ENCODE assay signal across 1 cellular context in the genomic region with DNA sequence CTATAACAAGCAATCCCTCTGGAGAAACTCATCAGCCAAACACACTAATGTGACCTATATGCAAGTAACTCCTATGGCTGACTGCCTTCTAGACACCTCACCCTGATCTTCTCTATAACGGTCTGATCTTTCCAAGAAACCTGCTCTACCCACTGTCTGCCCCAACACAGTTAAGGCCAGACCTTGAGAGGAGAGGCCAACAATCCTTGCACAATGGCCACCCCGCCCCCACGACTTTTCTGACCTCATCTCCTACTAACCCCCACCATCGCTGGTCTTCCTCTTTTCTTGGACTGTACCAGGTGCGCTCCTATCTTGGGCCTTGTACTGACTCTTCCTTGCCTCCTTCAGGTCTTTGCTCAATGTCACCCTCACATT.
TF ChIP-seq lines count a peak whose summit lies in the region.

No MANE protein-coding gene starts in this region.

TF ChIP-seq in K562, 482 proteins besides CTCF, POLR2A, EP300 and RAD21 (continued from another document and continues in another):
- TF ChIP-seq, protein P1, sequence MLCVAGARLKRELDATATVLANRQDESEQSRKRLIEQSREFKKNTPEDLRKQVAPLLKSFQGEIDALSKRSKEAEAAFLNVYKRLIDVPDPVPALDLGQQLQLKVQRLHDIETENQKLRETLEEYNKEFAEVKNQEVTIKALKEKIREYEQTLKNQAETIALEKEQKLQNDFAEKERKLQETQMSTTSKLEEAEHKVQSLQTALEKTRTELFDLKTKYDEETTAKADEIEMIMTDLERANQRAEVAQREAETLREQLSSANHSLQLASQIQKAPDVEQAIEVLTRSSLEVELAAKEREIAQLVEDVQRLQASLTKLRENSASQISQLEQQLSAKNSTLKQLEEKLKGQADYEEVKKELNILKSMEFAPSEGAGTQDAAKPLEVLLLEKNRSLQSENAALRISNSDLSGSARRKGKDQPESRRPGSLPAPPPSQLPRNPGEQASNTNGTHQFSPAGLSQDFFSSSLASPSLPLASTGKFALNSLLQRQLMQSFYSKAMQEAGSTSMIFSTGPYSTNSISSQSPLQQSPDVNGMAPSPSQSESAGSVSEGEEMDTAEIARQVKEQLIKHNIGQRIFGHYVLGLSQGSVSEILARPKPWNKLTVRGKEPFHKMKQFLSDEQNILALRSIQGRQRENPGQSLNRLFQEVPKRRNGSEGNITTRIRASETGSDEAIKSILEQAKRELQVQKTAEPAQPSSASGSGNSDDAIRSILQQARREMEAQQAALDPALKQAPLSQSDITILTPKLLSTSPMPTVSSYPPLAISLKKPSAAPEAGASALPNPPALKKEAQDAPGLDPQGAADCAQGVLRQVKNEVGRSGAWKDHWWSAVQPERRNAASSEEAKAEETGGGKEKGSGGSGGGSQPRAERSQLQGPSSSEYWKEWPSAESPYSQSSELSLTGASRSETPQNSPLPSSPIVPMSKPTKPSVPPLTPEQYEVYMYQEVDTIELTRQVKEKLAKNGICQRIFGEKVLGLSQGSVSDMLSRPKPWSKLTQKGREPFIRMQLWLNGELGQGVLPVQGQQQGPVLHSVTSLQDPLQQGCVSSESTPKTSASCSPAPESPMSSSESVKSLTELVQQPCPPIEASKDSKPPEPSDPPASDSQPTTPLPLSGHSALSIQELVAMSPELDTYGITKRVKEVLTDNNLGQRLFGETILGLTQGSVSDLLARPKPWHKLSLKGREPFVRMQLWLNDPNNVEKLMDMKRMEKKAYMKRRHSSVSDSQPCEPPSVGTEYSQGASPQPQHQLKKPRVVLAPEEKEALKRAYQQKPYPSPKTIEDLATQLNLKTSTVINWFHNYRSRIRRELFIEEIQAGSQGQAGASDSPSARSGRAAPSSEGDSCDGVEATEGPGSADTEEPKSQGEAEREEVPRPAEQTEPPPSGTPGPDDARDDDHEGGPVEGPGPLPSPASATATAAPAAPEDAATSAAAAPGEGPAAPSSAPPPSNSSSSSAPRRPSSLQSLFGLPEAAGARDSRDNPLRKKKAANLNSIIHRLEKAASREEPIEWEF (CRISPR knock-in tag; IDR thresholded peaks at IDR 0.05), result no peak
- TF ChIP-seq ETV6 (IDR thresholded peaks at IDR 0.05; ENCODE audit: borderline replicate concordance in 1 of 2, low read depth in 2 of 2, low read length in 1 of 2) (no peak), ETV6 (CRISPR knock-in tag; IDR thresholded peaks at IDR 0.05; ENCODE audit: borderline replicate concordance) (no peak), ZFP1 (CRISPR knock-in tag; IDR thresholded peaks at IDR 0.05) (no peak), ZNF143 (CRISPR knock-in tag; IDR thresholded peaks at IDR 0.05) (no peak), SIN3B (IDR thresholded peaks at IDR 0.05; ENCODE audit: low read depth) (no peak), MXI1 (IDR thresholded peaks at IDR 0.05; ENCODE audit: low read depth, low read length) (no peak; the same call in 1 of the 2 replicates), MCM5 (IDR thresholded peaks at IDR 0.05; ENCODE audit: low read depth) (no peak), ZNF274 (IDR thresholded peaks at IDR 0.05; ENCODE audit: borderline replicate concordance, low read depth, low read length) (no peak), MTA2 (IDR thresholded peaks at IDR 0.05; ENCODE audit: low read depth) (peak; percentile 82), ZNF324 (CRISPR knock-in tag; IDR thresholded peaks at IDR 0.05) (no peak), SLC30A9 (CRISPR knock-in tag; IDR thresholded peaks at IDR 0.05) (no peak), ZNF239 (CRISPR knock-in tag; IDR thresholded peaks at IDR 0.05) (no peak), SRSF3 (IDR thresholded peaks at IDR 0.05; ENCODE audit: insufficient read depth, low read length) (no peak), IRF2 (CRISPR knock-in tag; IDR thresholded peaks at IDR 0.05) (no peak), PTBP1 (IDR thresholded peaks at IDR 0.05; ENCODE audit: low read depth, low read length) (no peak; the same call in 1 of the 2 replicates), ETV5 (CRISPR knock-in tag; IDR thresholded peaks at IDR 0.05; ENCODE audit: low read depth) (no peak), ZNF224 (CRISPR knock-in tag; IDR thresholded peaks at IDR 0.05) (no peak), ERF (CRISPR knock-in tag; IDR thresholded peaks at IDR 0.05) (no peak), BRCA1 (IDR thresholded peaks at IDR 0.05) (no peak), BRCA1 (CRISPR knock-in tag; IDR thresholded peaks at IDR 0.05) (no peak), RAD51 (IDR thresholded peaks at IDR 0.05; ENCODE audit: borderline replicate concordance, low read depth) (peak; percentile 67), NEUROD1 (IDR thresholded peaks at IDR 0.05; ENCODE audit: borderline replicate concordance, low read depth, low read length, partially characterized antibody) (no peak), CBX2 (IDR thresholded peaks at IDR 0.05; ENCODE audit: insufficient read depth, low read length, poor library complexity, severe bottlenecking) (no peak), BACH1 (tag; IDR thresholded peaks at IDR 0.05) (peak; percentile 4; the same call in 1 of the 2 replicates), HDAC3 (IDR thresholded peaks at IDR 0.05; ENCODE audit: borderline replicate concordance, partially characterized antibody) (no peak), FIP1L1 (IDR thresholded peaks at IDR 0.05; ENCODE audit: low read depth, low read length, poor library complexity, severe bottlenecking) (no peak), ILF3 (IDR thresholded peaks at IDR 0.05; ENCODE audit: borderline replicate concordance) (no peak), NFIC (IDR thresholded peaks at IDR 0.05) (no peak), CCNT2 (IDR thresholded peaks at IDR 0.05; ENCODE audit: borderline replicate concordance, extremely low read depth, insufficient read length, low read depth, low read length) (peak; percentile 59), SETDB1 (IDR thresholded peaks at IDR 0.05; ENCODE audit: low read length) (peak; percentile 95), ARNT (IDR thresholded peaks at IDR 0.05) (peak; percentile 54 to 95; a peak in 3 of 4 replicates)
- TF ChIP-seq, protein P2, sequence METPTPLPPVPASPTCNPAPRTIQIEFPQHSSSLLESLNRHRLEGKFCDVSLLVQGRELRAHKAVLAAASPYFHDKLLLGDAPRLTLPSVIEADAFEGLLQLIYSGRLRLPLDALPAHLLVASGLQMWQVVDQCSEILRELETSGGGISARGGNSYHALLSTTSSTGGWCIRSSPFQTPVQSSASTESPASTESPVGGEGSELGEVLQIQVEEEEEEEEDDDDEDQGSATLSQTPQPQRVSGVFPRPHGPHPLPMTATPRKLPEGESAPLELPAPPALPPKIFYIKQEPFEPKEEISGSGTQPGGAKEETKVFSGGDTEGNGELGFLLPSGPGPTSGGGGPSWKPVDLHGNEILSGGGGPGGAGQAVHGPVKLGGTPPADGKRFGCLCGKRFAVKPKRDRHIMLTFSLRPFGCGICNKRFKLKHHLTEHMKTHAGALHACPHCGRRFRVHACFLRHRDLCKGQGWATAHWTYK (CRISPR knock-in tag; IDR thresholded peaks at IDR 0.05), result 0 out of 2 replicates have a peak, but pooled peaks have one; percentile 38
- TF ChIP-seq, protein P3, sequence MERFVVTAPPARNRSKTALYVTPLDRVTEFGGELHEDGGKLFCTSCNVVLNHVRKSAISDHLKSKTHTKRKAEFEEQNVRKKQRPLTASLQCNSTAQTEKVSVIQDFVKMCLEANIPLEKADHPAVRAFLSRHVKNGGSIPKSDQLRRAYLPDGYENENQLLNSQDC (CRISPR knock-in tag; IDR thresholded peaks at IDR 0.05), result no peak
- TF ChIP-seq, protein P4, sequence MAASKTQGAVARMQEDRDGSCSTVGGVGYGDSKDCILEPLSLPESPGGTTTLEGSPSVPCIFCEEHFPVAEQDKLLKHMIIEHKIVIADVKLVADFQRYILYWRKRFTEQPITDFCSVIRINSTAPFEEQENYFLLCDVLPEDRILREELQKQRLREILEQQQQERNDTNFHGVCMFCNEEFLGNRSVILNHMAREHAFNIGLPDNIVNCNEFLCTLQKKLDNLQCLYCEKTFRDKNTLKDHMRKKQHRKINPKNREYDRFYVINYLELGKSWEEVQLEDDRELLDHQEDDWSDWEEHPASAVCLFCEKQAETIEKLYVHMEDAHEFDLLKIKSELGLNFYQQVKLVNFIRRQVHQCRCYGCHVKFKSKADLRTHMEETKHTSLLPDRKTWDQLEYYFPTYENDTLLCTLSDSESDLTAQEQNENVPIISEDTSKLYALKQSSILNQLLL (CRISPR knock-in tag; IDR thresholded peaks at IDR 0.05; ENCODE audit: borderline replicate concordance), result no peak
- TF ChIP-seq, protein P5, sequence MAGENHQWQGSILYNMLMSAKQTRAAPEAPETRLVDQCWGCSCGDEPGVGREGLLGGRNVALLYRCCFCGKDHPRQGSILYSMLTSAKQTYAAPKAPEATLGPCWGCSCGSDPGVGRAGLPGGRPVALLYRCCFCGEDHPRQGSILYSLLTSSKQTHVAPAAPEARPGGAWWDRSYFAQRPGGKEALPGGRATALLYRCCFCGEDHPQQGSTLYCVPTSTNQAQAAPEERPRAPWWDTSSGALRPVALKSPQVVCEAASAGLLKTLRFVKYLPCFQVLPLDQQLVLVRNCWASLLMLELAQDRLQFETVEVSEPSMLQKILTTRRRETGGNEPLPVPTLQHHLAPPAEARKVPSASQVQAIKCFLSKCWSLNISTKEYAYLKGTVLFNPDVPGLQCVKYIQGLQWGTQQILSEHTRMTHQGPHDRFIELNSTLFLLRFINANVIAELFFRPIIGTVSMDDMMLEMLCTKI (IDR thresholded peaks at IDR 0.05; ENCODE audit: partially characterized antibody), result no peak
- TF ChIP-seq, protein P6, sequence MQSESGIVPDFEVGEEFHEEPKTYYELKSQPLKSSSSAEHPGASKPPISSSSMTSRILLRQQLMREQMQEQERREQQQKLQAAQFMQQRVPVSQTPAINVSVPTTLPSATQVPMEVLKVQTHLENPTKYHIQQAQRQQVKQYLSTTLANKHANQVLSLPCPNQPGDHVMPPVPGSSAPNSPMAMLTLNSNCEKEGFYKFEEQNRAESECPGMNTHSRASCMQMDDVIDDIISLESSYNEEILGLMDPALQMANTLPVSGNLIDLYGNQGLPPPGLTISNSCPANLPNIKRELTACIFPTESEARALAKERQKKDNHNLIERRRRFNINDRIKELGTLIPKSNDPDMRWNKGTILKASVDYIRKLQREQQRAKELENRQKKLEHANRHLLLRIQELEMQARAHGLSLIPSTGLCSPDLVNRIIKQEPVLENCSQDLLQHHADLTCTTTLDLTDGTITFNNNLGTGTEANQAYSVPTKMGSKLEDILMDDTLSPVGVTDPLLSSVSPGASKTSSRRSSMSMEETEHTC (IDR thresholded peaks at IDR 0.05), result no peak
- TF ChIP-seq, protein P7, sequence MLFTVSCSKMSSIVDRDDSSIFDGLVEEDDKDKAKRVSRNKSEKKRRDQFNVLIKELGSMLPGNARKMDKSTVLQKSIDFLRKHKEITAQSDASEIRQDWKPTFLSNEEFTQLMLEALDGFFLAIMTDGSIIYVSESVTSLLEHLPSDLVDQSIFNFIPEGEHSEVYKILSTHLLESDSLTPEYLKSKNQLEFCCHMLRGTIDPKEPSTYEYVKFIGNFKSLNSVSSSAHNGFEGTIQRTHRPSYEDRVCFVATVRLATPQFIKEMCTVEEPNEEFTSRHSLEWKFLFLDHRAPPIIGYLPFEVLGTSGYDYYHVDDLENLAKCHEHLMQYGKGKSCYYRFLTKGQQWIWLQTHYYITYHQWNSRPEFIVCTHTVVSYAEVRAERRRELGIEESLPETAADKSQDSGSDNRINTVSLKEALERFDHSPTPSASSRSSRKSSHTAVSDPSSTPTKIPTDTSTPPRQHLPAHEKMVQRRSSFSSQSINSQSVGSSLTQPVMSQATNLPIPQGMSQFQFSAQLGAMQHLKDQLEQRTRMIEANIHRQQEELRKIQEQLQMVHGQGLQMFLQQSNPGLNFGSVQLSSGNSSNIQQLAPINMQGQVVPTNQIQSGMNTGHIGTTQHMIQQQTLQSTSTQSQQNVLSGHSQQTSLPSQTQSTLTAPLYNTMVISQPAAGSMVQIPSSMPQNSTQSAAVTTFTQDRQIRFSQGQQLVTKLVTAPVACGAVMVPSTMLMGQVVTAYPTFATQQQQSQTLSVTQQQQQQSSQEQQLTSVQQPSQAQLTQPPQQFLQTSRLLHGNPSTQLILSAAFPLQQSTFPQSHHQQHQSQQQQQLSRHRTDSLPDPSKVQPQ (CRISPR knock-in tag; IDR thresholded peaks at IDR 0.05; ENCODE audit: borderline replicate concordance), result no peak
- TF ChIP-seq, protein P8, sequence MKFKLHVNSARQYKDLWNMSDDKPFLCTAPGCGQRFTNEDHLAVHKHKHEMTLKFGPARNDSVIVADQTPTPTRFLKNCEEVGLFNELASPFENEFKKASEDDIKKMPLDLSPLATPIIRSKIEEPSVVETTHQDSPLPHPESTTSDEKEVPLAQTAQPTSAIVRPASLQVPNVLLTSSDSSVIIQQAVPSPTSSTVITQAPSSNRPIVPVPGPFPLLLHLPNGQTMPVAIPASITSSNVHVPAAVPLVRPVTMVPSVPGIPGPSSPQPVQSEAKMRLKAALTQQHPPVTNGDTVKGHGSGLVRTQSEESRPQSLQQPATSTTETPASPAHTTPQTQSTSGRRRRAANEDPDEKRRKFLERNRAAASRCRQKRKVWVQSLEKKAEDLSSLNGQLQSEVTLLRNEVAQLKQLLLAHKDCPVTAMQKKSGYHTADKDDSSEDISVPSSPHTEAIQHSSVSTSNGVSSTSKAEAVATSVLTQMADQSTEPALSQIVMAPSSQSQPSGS (CRISPR knock-in tag; IDR thresholded peaks at IDR 0.05), result no peak
- TF ChIP-seq, protein P9, sequence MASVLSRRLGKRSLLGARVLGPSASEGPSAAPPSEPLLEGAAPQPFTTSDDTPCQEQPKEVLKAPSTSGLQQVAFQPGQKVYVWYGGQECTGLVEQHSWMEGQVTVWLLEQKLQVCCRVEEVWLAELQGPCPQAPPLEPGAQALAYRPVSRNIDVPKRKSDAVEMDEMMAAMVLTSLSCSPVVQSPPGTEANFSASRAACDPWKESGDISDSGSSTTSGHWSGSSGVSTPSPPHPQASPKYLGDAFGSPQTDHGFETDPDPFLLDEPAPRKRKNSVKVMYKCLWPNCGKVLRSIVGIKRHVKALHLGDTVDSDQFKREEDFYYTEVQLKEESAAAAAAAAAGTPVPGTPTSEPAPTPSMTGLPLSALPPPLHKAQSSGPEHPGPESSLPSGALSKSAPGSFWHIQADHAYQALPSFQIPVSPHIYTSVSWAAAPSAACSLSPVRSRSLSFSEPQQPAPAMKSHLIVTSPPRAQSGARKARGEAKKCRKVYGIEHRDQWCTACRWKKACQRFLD (CRISPR knock-in tag; IDR thresholded peaks at IDR 0.05), result no peak
- TF ChIP-seq, protein P10, sequence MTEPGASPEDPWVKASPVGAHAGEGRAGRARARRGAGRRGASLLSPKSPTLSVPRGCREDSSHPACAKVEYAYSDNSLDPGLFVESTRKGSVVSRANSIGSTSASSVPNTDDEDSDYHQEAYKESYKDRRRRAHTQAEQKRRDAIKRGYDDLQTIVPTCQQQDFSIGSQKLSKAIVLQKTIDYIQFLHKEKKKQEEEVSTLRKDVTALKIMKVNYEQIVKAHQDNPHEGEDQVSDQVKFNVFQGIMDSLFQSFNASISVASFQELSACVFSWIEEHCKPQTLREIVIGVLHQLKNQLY (CRISPR knock-in tag; conservative IDR thresholded peaks at IDR 0.05), result no peak
- TF ChIP-seq, protein P11, sequence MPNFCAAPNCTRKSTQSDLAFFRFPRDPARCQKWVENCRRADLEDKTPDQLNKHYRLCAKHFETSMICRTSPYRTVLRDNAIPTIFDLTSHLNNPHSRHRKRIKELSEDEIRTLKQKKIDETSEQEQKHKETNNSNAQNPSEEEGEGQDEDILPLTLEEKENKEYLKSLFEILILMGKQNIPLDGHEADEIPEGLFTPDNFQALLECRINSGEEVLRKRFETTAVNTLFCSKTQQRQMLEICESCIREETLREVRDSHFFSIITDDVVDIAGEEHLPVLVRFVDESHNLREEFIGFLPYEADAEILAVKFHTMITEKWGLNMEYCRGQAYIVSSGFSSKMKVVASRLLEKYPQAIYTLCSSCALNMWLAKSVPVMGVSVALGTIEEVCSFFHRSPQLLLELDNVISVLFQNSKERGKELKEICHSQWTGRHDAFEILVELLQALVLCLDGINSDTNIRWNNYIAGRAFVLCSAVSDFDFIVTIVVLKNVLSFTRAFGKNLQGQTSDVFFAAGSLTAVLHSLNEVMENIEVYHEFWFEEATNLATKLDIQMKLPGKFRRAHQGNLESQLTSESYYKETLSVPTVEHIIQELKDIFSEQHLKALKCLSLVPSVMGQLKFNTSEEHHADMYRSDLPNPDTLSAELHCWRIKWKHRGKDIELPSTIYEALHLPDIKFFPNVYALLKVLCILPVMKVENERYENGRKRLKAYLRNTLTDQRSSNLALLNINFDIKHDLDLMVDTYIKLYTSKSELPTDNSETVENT (CRISPR knock-in tag; IDR thresholded peaks at IDR 0.05), result no peak
